1 cellular context compared by ENCODE assay signal in the genomic region with DNA sequence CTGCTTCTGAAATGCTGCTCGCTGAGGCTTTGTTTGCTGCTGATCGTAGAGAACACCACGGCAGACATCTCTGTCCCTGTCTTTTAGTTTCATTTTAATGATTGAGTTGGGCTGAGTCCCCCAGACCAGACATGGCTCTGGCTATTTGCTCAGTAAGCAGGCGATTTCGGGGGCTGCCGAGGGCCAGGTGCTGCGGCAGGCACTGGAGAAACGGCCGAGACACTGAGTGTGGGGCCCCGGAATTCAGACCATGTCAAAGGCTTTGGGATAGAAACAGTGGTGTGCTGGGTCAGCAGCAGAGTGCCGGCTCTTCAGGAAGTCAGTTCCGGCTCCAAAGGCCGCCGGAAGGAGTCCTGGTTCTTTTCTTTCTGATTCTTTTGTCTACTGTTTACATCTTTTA.
TF ChIP-seq lines count a peak whose summit lies in the region.

No MANE protein-coding gene starts in this region.

TF ChIP-seq in WTC11, 78 proteins besides CTCF, POLR2A, EP300 and RAD21 (continued from another document):
- TF ChIP-seq, protein P1, sequence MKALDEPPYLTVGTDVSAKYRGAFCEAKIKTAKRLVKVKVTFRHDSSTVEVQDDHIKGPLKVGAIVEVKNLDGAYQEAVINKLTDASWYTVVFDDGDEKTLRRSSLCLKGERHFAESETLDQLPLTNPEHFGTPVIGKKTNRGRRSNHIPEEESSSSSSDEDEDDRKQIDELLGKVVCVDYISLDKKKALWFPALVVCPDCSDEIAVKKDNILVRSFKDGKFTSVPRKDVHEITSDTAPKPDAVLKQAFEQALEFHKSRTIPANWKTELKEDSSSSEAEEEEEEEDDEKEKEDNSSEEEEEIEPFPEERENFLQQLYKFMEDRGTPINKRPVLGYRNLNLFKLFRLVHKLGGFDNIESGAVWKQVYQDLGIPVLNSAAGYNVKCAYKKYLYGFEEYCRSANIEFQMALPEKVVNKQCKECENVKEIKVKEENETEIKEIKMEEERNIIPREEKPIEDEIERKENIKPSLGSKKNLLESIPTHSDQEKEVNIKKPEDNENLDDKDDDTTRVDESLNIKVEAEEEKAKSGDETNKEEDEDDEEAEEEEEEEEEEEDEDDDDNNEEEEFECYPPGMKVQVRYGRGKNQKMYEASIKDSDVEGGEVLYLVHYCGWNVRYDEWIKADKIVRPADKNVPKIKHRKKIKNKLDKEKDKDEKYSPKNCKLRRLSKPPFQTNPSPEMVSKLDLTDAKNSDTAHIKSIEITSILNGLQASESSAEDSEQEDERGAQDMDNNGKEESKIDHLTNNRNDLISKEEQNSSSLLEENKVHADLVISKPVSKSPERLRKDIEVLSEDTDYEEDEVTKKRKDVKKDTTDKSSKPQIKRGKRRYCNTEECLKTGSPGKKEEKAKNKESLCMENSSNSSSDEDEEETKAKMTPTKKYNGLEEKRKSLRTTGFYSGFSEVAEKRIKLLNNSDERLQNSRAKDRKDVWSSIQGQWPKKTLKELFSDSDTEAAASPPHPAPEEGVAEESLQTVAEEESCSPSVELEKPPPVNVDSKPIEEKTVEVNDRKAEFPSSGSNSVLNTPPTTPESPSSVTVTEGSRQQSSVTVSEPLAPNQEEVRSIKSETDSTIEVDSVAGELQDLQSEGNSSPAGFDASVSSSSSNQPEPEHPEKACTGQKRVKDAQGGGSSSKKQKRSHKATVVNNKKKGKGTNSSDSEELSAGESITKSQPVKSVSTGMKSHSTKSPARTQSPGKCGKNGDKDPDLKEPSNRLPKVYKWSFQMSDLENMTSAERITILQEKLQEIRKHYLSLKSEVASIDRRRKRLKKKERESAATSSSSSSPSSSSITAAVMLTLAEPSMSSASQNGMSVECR (CRISPR knock-in tag; IDR thresholded peaks at IDR 0.05; ENCODE audit: borderline replicate concordance), result no peak
- no peak for TF ChIP-seq JAZF1 (CRISPR knock-in tag; IDR thresholded peaks at IDR 0.05)
- TF ChIP-seq, protein P2, sequence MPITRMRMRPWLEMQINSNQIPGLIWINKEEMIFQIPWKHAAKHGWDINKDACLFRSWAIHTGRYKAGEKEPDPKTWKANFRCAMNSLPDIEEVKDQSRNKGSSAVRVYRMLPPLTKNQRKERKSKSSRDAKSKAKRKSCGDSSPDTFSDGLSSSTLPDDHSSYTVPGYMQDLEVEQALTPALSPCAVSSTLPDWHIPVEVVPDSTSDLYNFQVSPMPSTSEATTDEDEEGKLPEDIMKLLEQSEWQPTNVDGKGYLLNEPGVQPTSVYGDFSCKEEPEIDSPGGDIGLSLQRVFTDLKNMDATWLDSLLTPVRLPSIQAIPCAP (CRISPR knock-in tag; IDR thresholded peaks at IDR 0.05), result no peak
- TF ChIP-seq GTF2I (CRISPR knock-in tag; conservative IDR thresholded peaks at IDR 0.05), result no peak
- TF ChIP-seq, protein P3, sequence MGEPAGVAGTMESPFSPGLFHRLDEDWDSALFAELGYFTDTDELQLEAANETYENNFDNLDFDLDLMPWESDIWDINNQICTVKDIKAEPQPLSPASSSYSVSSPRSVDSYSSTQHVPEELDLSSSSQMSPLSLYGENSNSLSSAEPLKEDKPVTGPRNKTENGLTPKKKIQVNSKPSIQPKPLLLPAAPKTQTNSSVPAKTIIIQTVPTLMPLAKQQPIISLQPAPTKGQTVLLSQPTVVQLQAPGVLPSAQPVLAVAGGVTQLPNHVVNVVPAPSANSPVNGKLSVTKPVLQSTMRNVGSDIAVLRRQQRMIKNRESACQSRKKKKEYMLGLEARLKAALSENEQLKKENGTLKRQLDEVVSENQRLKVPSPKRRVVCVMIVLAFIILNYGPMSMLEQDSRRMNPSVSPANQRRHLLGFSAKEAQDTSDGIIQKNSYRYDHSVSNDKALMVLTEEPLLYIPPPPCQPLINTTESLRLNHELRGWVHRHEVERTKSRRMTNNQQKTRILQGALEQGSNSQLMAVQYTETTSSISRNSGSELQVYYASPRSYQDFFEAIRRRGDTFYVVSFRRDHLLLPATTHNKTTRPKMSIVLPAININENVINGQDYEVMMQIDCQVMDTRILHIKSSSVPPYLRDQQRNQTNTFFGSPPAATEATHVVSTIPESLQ (CRISPR knock-in tag; IDR thresholded peaks at IDR 0.05), result no peak
- TF ChIP-seq MYBL2 (CRISPR knock-in tag; IDR thresholded peaks at IDR 0.05), result no peak
- no peak for TF ChIP-seq SOX15 (CRISPR knock-in tag; IDR thresholded peaks at IDR 0.05)
- TF ChIP-seq ZNF317 (CRISPR knock-in tag; IDR thresholded peaks at IDR 0.05; ENCODE audit: borderline replicate concordance, low read depth), result no peak
- no peak for TF ChIP-seq ZNF232 (CRISPR knock-in tag; IDR thresholded peaks at IDR 0.05)
- TF ChIP-seq, protein P4, sequence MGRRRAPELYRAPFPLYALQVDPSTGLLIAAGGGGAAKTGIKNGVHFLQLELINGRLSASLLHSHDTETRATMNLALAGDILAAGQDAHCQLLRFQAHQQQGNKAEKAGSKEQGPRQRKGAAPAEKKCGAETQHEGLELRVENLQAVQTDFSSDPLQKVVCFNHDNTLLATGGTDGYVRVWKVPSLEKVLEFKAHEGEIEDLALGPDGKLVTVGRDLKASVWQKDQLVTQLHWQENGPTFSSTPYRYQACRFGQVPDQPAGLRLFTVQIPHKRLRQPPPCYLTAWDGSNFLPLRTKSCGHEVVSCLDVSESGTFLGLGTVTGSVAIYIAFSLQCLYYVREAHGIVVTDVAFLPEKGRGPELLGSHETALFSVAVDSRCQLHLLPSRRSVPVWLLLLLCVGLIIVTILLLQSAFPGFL (CRISPR knock-in tag; IDR thresholded peaks at IDR 0.05; ENCODE audit: borderline replicate concordance), result no peak
- TF ChIP-seq RORB (CRISPR knock-in tag; IDR thresholded peaks at IDR 0.05), result no peak
- TF ChIP-seq, protein P5, sequence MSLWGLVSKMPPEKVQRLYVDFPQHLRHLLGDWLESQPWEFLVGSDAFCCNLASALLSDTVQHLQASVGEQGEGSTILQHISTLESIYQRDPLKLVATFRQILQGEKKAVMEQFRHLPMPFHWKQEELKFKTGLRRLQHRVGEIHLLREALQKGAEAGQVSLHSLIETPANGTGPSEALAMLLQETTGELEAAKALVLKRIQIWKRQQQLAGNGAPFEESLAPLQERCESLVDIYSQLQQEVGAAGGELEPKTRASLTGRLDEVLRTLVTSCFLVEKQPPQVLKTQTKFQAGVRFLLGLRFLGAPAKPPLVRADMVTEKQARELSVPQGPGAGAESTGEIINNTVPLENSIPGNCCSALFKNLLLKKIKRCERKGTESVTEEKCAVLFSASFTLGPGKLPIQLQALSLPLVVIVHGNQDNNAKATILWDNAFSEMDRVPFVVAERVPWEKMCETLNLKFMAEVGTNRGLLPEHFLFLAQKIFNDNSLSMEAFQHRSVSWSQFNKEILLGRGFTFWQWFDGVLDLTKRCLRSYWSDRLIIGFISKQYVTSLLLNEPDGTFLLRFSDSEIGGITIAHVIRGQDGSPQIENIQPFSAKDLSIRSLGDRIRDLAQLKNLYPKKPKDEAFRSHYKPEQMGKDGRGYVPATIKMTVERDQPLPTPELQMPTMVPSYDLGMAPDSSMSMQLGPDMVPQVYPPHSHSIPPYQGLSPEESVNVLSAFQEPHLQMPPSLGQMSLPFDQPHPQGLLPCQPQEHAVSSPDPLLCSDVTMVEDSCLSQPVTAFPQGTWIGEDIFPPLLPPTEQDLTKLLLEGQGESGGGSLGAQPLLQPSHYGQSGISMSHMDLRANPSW (CRISPR knock-in tag; conservative IDR thresholded peaks at IDR 0.05; ENCODE audit: low read depth), result no peak
